In genomic region chr2:47504174-47504810, GRCh38 we compare ENCODE assay signal across 21 cellular contexts.
A peak's percentile ranks its signal among the peaks of the same experiment; 100 is the strongest.
DNase-seq lines count a peak whose midpoint lies in the region; ATAC-seq and TF ChIP-seq lines count a peak whose summit lies in the region.
"Had no signal": no experiment of that assay in that cellular context is flagged by ENCODE, and none has a peak within 500 bp of the region (broad histone marks: within the 10 kb centered on the region; RNA-seq: fewer than 3 reads in every experiment).

No MANE protein-coding gene starts in this region.

- H3K4me1 ChIP-seq in IMR-90 (ENCODE audit: control insufficient read depth, insufficient read depth, low read length), result peaks cover 7% of the 10 kb centered on the region; the same call in 1 of the 2 replicates
- H3K4me1 ChIP-seq: adrenal gland, left ventricle myocardium inferior, neural progenitor cell had no signal

- H3K4me1 Mint-ChIP-seq in endothelial cell (ENCODE audit: unreplicated experiment), result peaks cover 3% of the 10 kb centered on the region

- H2AFZ ChIP-seq in IMR-90 (replicated peaks; ENCODE audit: low read length, poor library complexity), result no peak overlapping the region
- H2AFZ ChIP-seq: neural progenitor cell had no signal

- no peak overlapping the region for H3K4me3 ChIP-seq in IMR-90 (ENCODE audit: insufficient read depth, low read depth, low read length)
- H3K4me3 ChIP-seq: adrenal gland, cardiac muscle cell, left ventricle myocardium inferior, neural progenitor cell, spleen had no signal

- no peak overlapping the region for H3K4ac ChIP-seq in IMR-90 (ENCODE audit: low read depth, low read length)

- H2BK5ac ChIP-seq in IMR-90 (ENCODE audit: low read depth, low read length, poor library complexity, severe bottlenecking), result no peak overlapping the region

- CTCF ChIA-PET in IMR-90 (lab: Yijun Ruan, JAX), result no interaction called here

- no peak for TF ChIP-seq RAD21 in IMR-90 (IDR thresholded peaks at IDR 0.05; ENCODE audit: low read length)

- no peaks in the 10 kb centered on the region for H3K79me1 ChIP-seq in IMR-90 (ENCODE audit: low read depth in 1 of 2, low read length in 2 of 2)

- peaks cover 36% of the 10 kb centered on the region for H3K36me3 Mint-ChIP-seq in endothelial cell (ENCODE audit: low read depth, unreplicated experiment)

- dilution Hi-C loops in IMR-90 (cut with HindIII; ENCODE audit: low sequenced_read_pairs, unreplicated experiment), result no loop called here

- H3K9me1 ChIP-seq in IMR-90 (ENCODE audit: insufficient read depth, low read length), result no peaks in the 10 kb centered on the region

- peaks cover 6% of the 10 kb centered on the region for H3K9me3 Mint-ChIP-seq in endothelial cell (ENCODE audit: unreplicated experiment)

- H3K14ac ChIP-seq in IMR-90 (replicated peaks; ENCODE audit: low read depth, low read length), result no peak overlapping the region

- H4K5ac ChIP-seq in IMR-90 (ENCODE audit: low read depth, low read length), result no peak overlapping the region

- H3K9me3 ChIP-seq in IMR-90 (ENCODE audit: control insufficient read depth, insufficient read depth, low read length), result peaks cover 13% of the 10 kb centered on the region
- H3K9me3 ChIP-seq: adrenal gland, SK-N-SH had no signal

- H4K91ac ChIP-seq in IMR-90 (ENCODE audit: insufficient read depth, low read depth, low read length), result no peak overlapping the region

- no TSS peak for BruUV-seq in IMR-90 (replicated peaks; lab: Mats Ljungman, UMichigan)

- in situ Hi-C loops in IMR-90 (cut with MboI; ENCODE audit: low sequenced_read_pairs), result no loop called here

- TF ChIP-seq POLR2A in IMR-90 (IDR thresholded peaks at IDR 0.05; ENCODE audit: low read depth, low read length), result no peak

- H2BK20ac ChIP-seq in IMR-90 (ENCODE audit: low read depth, low read length), result no peak overlapping the region

- H2BK15ac ChIP-seq in IMR-90 (ENCODE audit: low read depth, low read length), result 0 out of 3 replicates have a peak overlapping the region, but pooled peaks have one; percentile 18

- POLR2A ChIA-PET in IMR-90 (lab: Charles Lee; ENCODE audit: unreplicated experiment), result no interaction called here

- no peak overlapping the region for H4K8ac ChIP-seq in IMR-90 (ENCODE audit: low read depth in 2 of 2, low read length in 2 of 2)

- H3K27me3 ChIP-seq in IMR-90 (ENCODE audit: control insufficient read depth, insufficient read depth, low read length), result peaks cover 23% of the 10 kb centered on the region
- H3K27me3 ChIP-seq: adrenal gland, cardiac muscle cell, neural progenitor cell had no signal

- no peak overlapping the region for H3K27ac ChIP-seq in IMR-90 (ENCODE audit: insufficient read depth, low read length)
- H3K27ac ChIP-seq: adrenal gland, cardiac muscle cell, left ventricle myocardium inferior, neural progenitor cell, spleen had no signal

- no peaks in the 10 kb centered on the region; the same call in 1 of the 2 replicates for H4K20me1 ChIP-seq in IMR-90 (ENCODE audit: insufficient read depth, low read length)

- peak; percentile 2 for ATAC-seq in GM18517 (IDR thresholded peaks at IDR 0.05; ENCODE audit: unreplicated experiment)
- ATAC-seq in GM21529 (IDR thresholded peaks at IDR 0.05; ENCODE audit: unreplicated experiment), result peak; percentile 15
- ATAC-seq in IMR-90 (ENCODE audit: low read depth), result no peak
- ATAC-seq: activated CD4-positive, alpha-beta T cell treated with anti-CD3 and anti-CD28 coated beads for 36 hours; activated CD8-positive, alpha-beta memory T cell treated with anti-CD3 and anti-CD28 coated beads, Interleukin-2, amount 10 ng/mL, durations not matched to agents 7 days and 5 days had no signal

- DNase-seq in IMR-90 (no peak), endothelial cell (ENCODE audit: low spot score) (no peak), AG08396 (ENCODE audit: low spot score) (no peak), NK-92 (lab: John Stamatoyannopoulos, UW; ENCODE audit: unreplicated experiment) (no peak), NOMO-1 (lab: John Stamatoyannopoulos, UW; ENCODE audit: unreplicated experiment in 2 of 2) (no peak), HuH-7.5 (ENCODE audit: low spot score) (no peak)
- DNase-seq: activated CD4-positive, alpha-beta T cell treated with anti-CD3 and anti-CD28 coated beads for 36 hours; activated CD8-positive, alpha-beta memory T cell treated with anti-CD3 and anti-CD28 coated beads, Interleukin-2, amount 10 ng/mL, durations not matched to agents 7 days and 5 days; activated gamma-delta T cell; left ventricle myocardium inferior; NCI-H146; NCI-H774; SK-N-SH; spleen; stimulated activated CD8-positive, alpha-beta memory T cell treated with anti-CD3 and anti-CD28 coated beads, Interleukin-4, amount 100 ng/mL, for 48 hours; T-helper 9 cell had no signal

- peaks cover 10% of the 10 kb centered on the region for H3K27me3 Mint-ChIP-seq in endothelial cell (ENCODE audit: unreplicated experiment)
- H3K27me3 Mint-ChIP-seq: activated CD4-positive, alpha-beta T cell treated with anti-CD3 and anti-CD28 coated beads for 36 hours; activated CD8-positive, alpha-beta memory T cell treated with anti-CD3 and anti-CD28 coated beads, Interleukin-2, amount 10 ng/mL, durations not matched to agents 7 days and 5 days had no signal

- H3K4me3 Mint-ChIP-seq in endothelial cell (ENCODE audit: unreplicated experiment), result peak overlapping the region; percentile 37
- H3K4me3 Mint-ChIP-seq: activated CD4-positive, alpha-beta T cell treated with anti-CD3 and anti-CD28 coated beads for 36 hours; activated CD8-positive, alpha-beta memory T cell treated with anti-CD3 and anti-CD28 coated beads, Interleukin-2, amount 10 ng/mL, durations not matched to agents 7 days and 5 days; neural progenitor cell had no signal

- H2BK120ac ChIP-seq in IMR-90 (ENCODE audit: low read depth, low read length), result no peak overlapping the region

- no peak overlapping the region for H3K27ac Mint-ChIP-seq in endothelial cell (ENCODE audit: unreplicated experiment)
- H3K27ac Mint-ChIP-seq: activated CD4-positive, alpha-beta T cell treated with anti-CD3 and anti-CD28 coated beads for 36 hours; activated CD8-positive, alpha-beta memory T cell treated with anti-CD3 and anti-CD28 coated beads, Interleukin-2, amount 10 ng/mL, durations not matched to agents 7 days and 5 days; neural progenitor cell had no signal

- TF ChIP-seq CTCF in IMR-90 (conservative IDR thresholded peaks at IDR 0.05; ENCODE audit: low read depth, low read length) (no peak), endothelial cell (IDR thresholded peaks at IDR 0.05; ENCODE audit: unreplicated experiment) (no peak)

- intact Hi-C loops in IMR-90 (cut with micrococcal nuclease), result no loop called here

- no CpG with 5 or more reads among the region's 6 CpGs for WGBS in IMR-90 (ENCODE audit: extremely low coverage in 2 of 2, insufficient read length in 1 of 2), 2 experiments

- no peaks in the 10 kb centered on the region for H3K36me3 ChIP-seq in IMR-90 (ENCODE audit: control insufficient read depth, insufficient read depth, low read length)
- H3K36me3 ChIP-seq: adrenal gland, cardiac muscle cell, left ventricle myocardium inferior, neural progenitor cell, spleen had no signal

- H3K56ac ChIP-seq in IMR-90 (ENCODE audit: extremely low read depth, insufficient read depth, low read length), result no peak overlapping the region

- no peak overlapping the region for H2AK9ac ChIP-seq in IMR-90 (replicated peaks; ENCODE audit: low read depth, low read length, poor library complexity)

- no peak overlapping the region for H3K23ac ChIP-seq in IMR-90 (ENCODE audit: low read depth, low read length)

- no peak overlapping the region for H3K18ac ChIP-seq in IMR-90 (ENCODE audit: low read depth, low read length)

- H3K4me2 ChIP-seq in IMR-90 (ENCODE audit: low read depth, low read length), result no peak overlapping the region
- H3K4me2 ChIP-seq: neural progenitor cell, SK-N-SH had no signal

- H2AK5ac ChIP-seq in IMR-90 (ENCODE audit: low read depth, low read length), result no peak overlapping the region

- no peak overlapping the region for H3K9ac ChIP-seq in IMR-90 (ENCODE audit: low read depth, low read length)
- H3K9ac ChIP-seq: neural progenitor cell, SK-N-SH had no signal

TF ChIP-seq in IMR-90, 13 proteins besides CTCF, POLR2A, EP300 and RAD21:
- TF ChIP-seq RFX5 (IDR thresholded peaks at IDR 0.05; ENCODE audit: low read depth, low read length) (no peak), BHLHE40 (IDR thresholded peaks at IDR 0.05; ENCODE audit: low read depth, low read length) (no peak), MAZ (IDR thresholded peaks at IDR 0.05; ENCODE audit: borderline replicate concordance, low read depth, low read length) (no peak), SMC3 (IDR thresholded peaks at IDR 0.05; ENCODE audit: low read depth, low read length) (no peak), CEBPB (IDR thresholded peaks at IDR 0.05; ENCODE audit: low read depth, low read length) (no peak), MXI1 (IDR thresholded peaks at IDR 0.05; ENCODE audit: borderline replicate concordance, low read depth, low read length) (no peak), NFE2L2 (IDR thresholded peaks at IDR 0.05; ENCODE audit: low read depth, low read length) (no peak), RCOR1 (IDR thresholded peaks at IDR 0.05; ENCODE audit: insufficient replicate concordance, low read length) (no peak), FOS (IDR thresholded peaks at IDR 0.05; ENCODE audit: low read depth, low read length) (no peak), MAFK (IDR thresholded peaks at IDR 0.05; ENCODE audit: low read depth, low read length) (no peak), CHD1 (IDR thresholded peaks at IDR 0.05; ENCODE audit: low read depth, low read length) (no peak)
- TF ChIP-seq, protein P1, sequence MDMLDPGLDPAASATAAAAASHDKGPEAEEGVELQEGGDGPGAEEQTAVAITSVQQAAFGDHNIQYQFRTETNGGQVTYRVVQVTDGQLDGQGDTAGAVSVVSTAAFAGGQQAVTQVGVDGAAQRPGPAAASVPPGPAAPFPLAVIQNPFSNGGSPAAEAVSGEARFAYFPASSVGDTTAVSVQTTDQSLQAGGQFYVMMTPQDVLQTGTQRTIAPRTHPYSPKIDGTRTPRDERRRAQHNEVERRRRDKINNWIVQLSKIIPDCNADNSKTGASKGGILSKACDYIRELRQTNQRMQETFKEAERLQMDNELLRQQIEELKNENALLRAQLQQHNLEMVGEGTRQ (IDR thresholded peaks at IDR 0.05; ENCODE audit: low read depth, low read length), result no peak
- TF ChIP-seq, protein P2, sequence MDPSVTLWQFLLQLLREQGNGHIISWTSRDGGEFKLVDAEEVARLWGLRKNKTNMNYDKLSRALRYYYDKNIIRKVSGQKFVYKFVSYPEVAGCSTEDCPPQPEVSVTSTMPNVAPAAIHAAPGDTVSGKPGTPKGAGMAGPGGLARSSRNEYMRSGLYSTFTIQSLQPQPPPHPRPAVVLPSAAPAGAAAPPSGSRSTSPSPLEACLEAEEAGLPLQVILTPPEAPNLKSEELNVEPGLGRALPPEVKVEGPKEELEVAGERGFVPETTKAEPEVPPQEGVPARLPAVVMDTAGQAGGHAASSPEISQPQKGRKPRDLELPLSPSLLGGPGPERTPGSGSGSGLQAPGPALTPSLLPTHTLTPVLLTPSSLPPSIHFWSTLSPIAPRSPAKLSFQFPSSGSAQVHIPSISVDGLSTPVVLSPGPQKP (IDR thresholded peaks at IDR 0.05; ENCODE audit: borderline replicate concordance, low read depth, low read length), result no peak
